9 cellular contexts compared by ENCODE assay signal in the genomic region with DNA sequence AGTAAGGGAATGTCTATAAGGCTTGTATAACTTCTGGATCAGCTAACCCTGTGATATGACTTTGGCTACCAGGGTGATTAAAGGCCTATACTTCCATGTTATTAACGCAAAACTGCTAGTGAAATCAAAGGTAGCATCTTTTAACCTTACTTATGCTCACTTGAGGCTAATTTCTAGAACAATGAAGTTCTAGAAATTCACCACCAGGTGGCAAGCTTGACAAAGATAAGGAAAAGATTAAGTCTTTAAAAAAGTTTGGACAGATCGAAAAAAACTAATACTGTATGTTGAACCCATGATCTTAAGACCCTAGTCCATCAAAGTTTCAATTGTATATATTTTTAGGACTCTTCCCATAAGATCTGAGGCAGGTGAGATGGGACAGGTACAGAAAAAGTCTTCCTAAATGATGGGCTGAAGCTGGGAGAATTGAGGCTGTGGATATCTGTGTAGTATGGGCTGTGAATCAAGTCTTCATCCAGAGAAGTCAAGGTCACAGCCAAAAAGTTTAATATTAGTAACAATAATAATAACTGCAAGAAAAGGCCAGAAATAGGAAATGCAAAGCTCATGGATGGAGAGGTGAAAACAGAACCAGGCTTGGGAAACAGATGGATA. TPM values are rescaled to one million over a fixed set of nuclear protein-coding genes. Genes with fewer than 3 reads are reported as not detected.
DNase-seq lines count a peak whose midpoint lies in the region; ATAC-seq and TF ChIP-seq lines count a peak whose summit lies in the region.
"Had no signal": no experiment of that assay in that cellular context is flagged by ENCODE, and none has a peak within 500 bp of the region (broad histone marks: within the 10 kb centered on the region; RNA-seq: fewer than 3 reads in every experiment).

No MANE protein-coding gene starts in this region.

- H4K20me1 ChIP-seq in PC-9 (ENCODE audit: insufficient read depth) = peaks cover 4% of the 10 kb centered on the region

- POLR2A ChIA-PET in PC-9 (lab: Charles Lee; ENCODE audit: unreplicated experiment) = no interaction called here

- H3K4me3 ChIP-seq in PC-9 = no peak overlapping the region
- H3K4me3 ChIP-seq: SJSA1 had no signal

- peak; percentile 94 for TF ChIP-seq CTCF in PC-9 (conservative IDR thresholded peaks at IDR 0.05)

- H3K27ac ChIP-seq in PC-9 = no peak overlapping the region
- H3K27ac ChIP-seq: SJSA1 had no signal

- CTCF ChIA-PET in PC-9 (lab: Charles Lee) = interaction anchor here (0.6 to 0.7 kb wide), 2 partner anchors 631 to 809 kb away, joined by 3 read pairs; no protein-coding TSS in a partner anchor

- no peaks in the 10 kb centered on the region for H3K79me2 ChIP-seq in PC-9 (ENCODE audit: low read depth)

- DNase-seq in CMK (ENCODE audit: low read depth) (peak; percentile 50), PC-9 (peak in 1 of 2 experiments; percentile 59), erythroblast (lab: John Stamatoyannopoulos, UW) (peak; percentile 59 to 64), pulmonary artery endothelial cell (ENCODE audit: low read depth, low spot score) (peak; percentile 4)

- peaks cover 11% of the 10 kb centered on the region; the same call in 1 of the 2 replicates for H3K36me3 ChIP-seq in PC-9 (ENCODE audit: low read depth)

- H3F3A ChIP-seq in PC-9 (ENCODE audit: insufficient read depth, low read depth) = no peaks in the 10 kb centered on the region

- no peaks in the 10 kb centered on the region for H3K4me1 ChIP-seq in PC-9 (replicated peaks; ENCODE audit: insufficient read depth)
- H3K4me1 ChIP-seq: SJSA1 had no signal

- no peaks in the 10 kb centered on the region for H3K9me3 ChIP-seq in PC-9 (ENCODE audit: insufficient read depth, low read depth)
- H3K9me3 ChIP-seq: SJSA1 had no signal

- no peak overlapping the region for H3K4me2 ChIP-seq in PC-9

- no peak overlapping the region for H2AFZ ChIP-seq in PC-9

- no peaks in the 10 kb centered on the region for H3K27me3 ChIP-seq in PC-9 (ENCODE audit: insufficient read depth, low read depth)
- H3K27me3 ChIP-seq: SJSA1 had no signal

- ATAC-seq in GM18867 (IDR thresholded peaks at IDR 0.05; ENCODE audit: unreplicated experiment) = peak; percentile 46
- ATAC-seq in HG03457 (IDR thresholded peaks at IDR 0.05; ENCODE audit: unreplicated experiment) = no peak
- no peak for ATAC-seq in HG02759 (IDR thresholded peaks at IDR 0.05; ENCODE audit: unreplicated experiment)
- no peak for ATAC-seq in GM21390 (IDR thresholded peaks at IDR 0.05; ENCODE audit: unreplicated experiment)

- no peaks in the 10 kb centered on the region for H3K9me2 ChIP-seq in PC-9 (ENCODE audit: insufficient read depth)

- TF ChIP-seq POLR2A in erythroblast (IDR thresholded peaks at IDR 0.05; ENCODE audit: low read length) = no peak

- intact Hi-C loops in PC-9 (cut with micrococcal nuclease; ENCODE audit: unreplicated experiment) = no loop called here

- BruUV-seq in PC-9 (replicated peaks; lab: Mats Ljungman, UMichigan) = no TSS peak

RNA-seq across cellular contexts. Expression of gene KYAT3, which starts 18.8 kb away (rescaled TPM):
- total RNA-seq in PC-9 (2021) (13.6 and 16.6 TPM in 2 replicates), pulmonary artery endothelial cell (22.7 and 23.9 TPM in 2 replicates)

RNA-seq across cellular contexts. Expression of gene RBMXL1, which starts 18.8 kb away (rescaled TPM):
- total RNA-seq in PC-9 (2021) (8.2 and 9.7 TPM in 2 replicates), pulmonary artery endothelial cell (10.6 and 17.8 TPM in 2 replicates)

RNA-seq across cellular contexts. Expression of gene GBP3, which starts 49.0 kb away (rescaled TPM):
- total RNA-seq in PC-9 (2021) = 17.7 and 22.6 TPM in 2 replicates
- 12.7 and 23.9 TPM in 2 replicates for total RNA-seq in pulmonary artery endothelial cell
